Comparison of ENCODE assay signal across 13 cellular contexts in genomic region chr9:82934949-82935348, GRCh38.
A peak's percentile ranks its signal among the peaks of the same experiment; 100 is the strongest.
DNase-seq lines count a peak whose midpoint lies in the region; ATAC-seq and TF ChIP-seq lines count a peak whose summit lies in the region.
"Had no signal": no experiment of that assay in that cellular context is flagged by ENCODE, and none has a peak within 500 bp of the region (broad histone marks: within the 10 kb centered on the region; RNA-seq: fewer than 3 reads in every experiment).

No MANE protein-coding gene starts in this region.

- no peaks in the 10 kb centered on the region for H3K4me1 Mint-ChIP-seq in natural killer cell
- H3K4me1 Mint-ChIP-seq: activated naive CD4-positive, alpha-beta T cell treated with anti-CD3 and anti-CD28 coated beads, Interleukin-2, amount 50 U/mL, for 24 hours had no signal

- no peak overlapping the region for H3K4me3 Mint-ChIP-seq in natural killer cell
- H3K4me3 Mint-ChIP-seq: activated naive CD4-positive, alpha-beta T cell treated with anti-CD3 and anti-CD28 coated beads, Interleukin-2, amount 50 U/mL, for 24 hours had no signal

- H3K9me3 Mint-ChIP-seq in natural killer cell: peaks cover 3 to 5% of the 10 kb centered on the region in 2 donors
- H3K9me3 Mint-ChIP-seq: activated naive CD4-positive, alpha-beta T cell treated with anti-CD3 and anti-CD28 coated beads, Interleukin-2, amount 50 U/mL, for 24 hours had no signal

- ATAC-seq in DND-41 (ENCODE audit: insufficient read depth, low read depth): no peak
- ATAC-seq in GM18498 (IDR thresholded peaks at IDR 0.05; ENCODE audit: unreplicated experiment): no peak
- no peak for ATAC-seq in natural killer cell
- ATAC-seq in left ventricle myocardium superior: no peak

- intact Hi-C loops in natural killer cell (cut with micrococcal nuclease) (no loop called here), left ventricle myocardium superior (cut with micrococcal nuclease) (no loop called here)

- H3K27me3 ChIP-seq in DND-41 (ENCODE audit: insufficient read depth, low read length, poor library complexity): no peaks in the 10 kb centered on the region
- H3K27me3 ChIP-seq: thyroid gland had no signal

- no peaks in the 10 kb centered on the region for H3K36me3 Mint-ChIP-seq in natural killer cell
- H3K36me3 Mint-ChIP-seq: activated naive CD4-positive, alpha-beta T cell treated with anti-CD3 and anti-CD28 coated beads, Interleukin-2, amount 50 U/mL, for 24 hours had no signal

- H4K20me1 ChIP-seq in DND-41 (ENCODE audit: insufficient read depth, low read length): no peaks in the 10 kb centered on the region

- H3K36me3 ChIP-seq in DND-41 (ENCODE audit: insufficient read depth, low read length) (no peaks in the 10 kb centered on the region), mesodermal cell (ENCODE audit: control insufficient read depth, insufficient read depth, low read length) (no peaks in the 10 kb centered on the region)
- H3K36me3 ChIP-seq: thyroid gland had no signal

- H3K27ac ChIP-seq in DND-41 (ENCODE audit: low read length): peak overlapping the region; percentile 32
- H3K27ac ChIP-seq in mesodermal cell (ENCODE audit: low read depth, low read length, severe bottlenecking): peak overlapping the region; percentile 71
- H3K27ac ChIP-seq: thyroid gland, VCaP had no signal

- TF ChIP-seq CTCF in DND-41 (IDR thresholded peaks at IDR 0.05; ENCODE audit: borderline replicate concordance, extremely low read depth, low read length, poor library complexity, severe bottlenecking) (no peak), cardiac fibroblast (IDR thresholded peaks at IDR 0.05; ENCODE audit: low read depth, low read length) (no peak), natural killer cell (IDR thresholded peaks at IDR 0.05) (no peak)

- no peak overlapping the region for H3K9ac ChIP-seq in DND-41 (ENCODE audit: low read depth, low read length)

- H3K4me2 ChIP-seq in DND-41 (ENCODE audit: insufficient read depth, low read length): no peak overlapping the region

- H3K27ac Mint-ChIP-seq in natural killer cell: no peak overlapping the region
- H3K27ac Mint-ChIP-seq: activated naive CD4-positive, alpha-beta T cell treated with anti-CD3 and anti-CD28 coated beads, Interleukin-2, amount 50 U/mL, for 24 hours had no signal

- no peaks in the 10 kb centered on the region for H3K27me3 Mint-ChIP-seq in natural killer cell (ENCODE audit: low read depth in 2 of 2)
- H3K27me3 Mint-ChIP-seq: activated naive CD4-positive, alpha-beta T cell treated with anti-CD3 and anti-CD28 coated beads, Interleukin-2, amount 50 U/mL, for 24 hours had no signal

- H3K9me3 ChIP-seq in DND-41 (ENCODE audit: insufficient read depth, low read length, severe bottlenecking) (no peaks in the 10 kb centered on the region), mesodermal cell (ENCODE audit: control insufficient read depth, low read length) (no peaks in the 10 kb centered on the region)
- H3K9me3 ChIP-seq: thyroid gland had no signal

- no peak overlapping the region for H2AFZ ChIP-seq in DND-41 (ENCODE audit: low read depth, low read length)

- H3K79me2 ChIP-seq in DND-41 (ENCODE audit: insufficient read depth, low read length): no peaks in the 10 kb centered on the region

- H3K4me3 ChIP-seq in DND-41 (ENCODE audit: low read depth in 1 of 2, low read length in 2 of 2): no peak overlapping the region
- H3K4me3 ChIP-seq in cardiac fibroblast (replicated peaks in 1 of 2; ENCODE audit: low read depth in 2 of 2, low read length in 2 of 2): no peak overlapping the region
- H3K4me3 ChIP-seq in mesodermal cell (ENCODE audit: extremely low read depth, insufficient read depth, low read length, poor library complexity, severe bottlenecking): no peak overlapping the region
- H3K4me3 ChIP-seq: thyroid gland had no signal

- DNase-seq in DND-41 (no peak), LHCN-M2 (ENCODE audit: low read depth) (peak; percentile 5), cardiac fibroblast (ENCODE audit: low read depth in 2 of 2) (peak; percentile 62 to 88), T-helper 9 cell (no peak), natural killer cell (no peak), left ventricle myocardium superior (no peak)
- DNase-seq: NCI-H524 treated with DMSO at 0.1 percent for 48 hours; stimulated activated CD4-positive, alpha-beta T cell treated with anti-CD3 and anti-CD28 coated beads, Interleukin-2, amount 100 ng/mL, for 48 hours; thyroid gland had no signal

- H3K4me1 ChIP-seq in DND-41 (ENCODE audit: insufficient read depth, low read length): peaks cover 17% of the 10 kb centered on the region
- H3K4me1 ChIP-seq in mesodermal cell (ENCODE audit: control insufficient read depth, insufficient read depth, low read length, poor library complexity, severe bottlenecking): peaks cover 13% of the 10 kb centered on the region

- 40 to 60% methylated on average over 1 of the region's 2 CpGs for WGBS in mesodermal cell (ENCODE audit: insufficient coverage in 2 of 2), 2 experiments

Comparison
In these comparisons a context has a peak if more than half of its experiments do, and no peak if none do; other contexts are left out.
1. DNase-seq: peak in LHCN-M2 (single experiment) and cardiac fibroblast (2 of 2); none in DND-41 (single experiment), T-helper 9 cell (single experiment), natural killer cell (single experiment) and left ventricle myocardium superior (single experiment).